ENCODE assay signal across 11 cellular contexts in genomic region chr3:69761896-69762789, GRCh38. TPM values are rescaled to one million over a fixed set of nuclear protein-coding genes. Genes with fewer than 3 reads are reported as not detected.
DNase-seq lines count a peak whose midpoint lies in the region; ATAC-seq and TF ChIP-seq lines count a peak whose summit lies in the region.
"Had no signal": no experiment of that assay in that cellular context is flagged by ENCODE, and none has a peak within 500 bp of the region (broad histone marks: within the 10 kb centered on the region; RNA-seq: fewer than 3 reads in every experiment).

No MANE protein-coding gene starts in this region.

- H3K27ac Mint-ChIP-seq in H9 = no peak overlapping the region
- H3K27ac Mint-ChIP-seq: activated CD4-positive, alpha-beta T cell treated with anti-CD3 and anti-CD28 coated beads, Interleukin-2, amount 10 ng/mL, durations not matched to agents 7 days and 5 days; type B pancreatic cell had no signal

- H2BK12ac ChIP-seq in H9 (ENCODE audit: insufficient read length, low read depth, low read length) = no peak overlapping the region

- H3K56ac ChIP-seq in H9 (ENCODE audit: insufficient read length, low read depth, low read length) = no peak overlapping the region

- H3K9ac ChIP-seq in H9 (ENCODE audit: extremely low read depth, insufficient read length, low read length) = no peak overlapping the region

- in situ Hi-C loops in gastrocnemius medialis (cut with MboI; ENCODE audit: low sequenced_read_pairs in 4 of 4) = no loop called here

- no CpG with 5 or more reads among the region's 2 CpGs for WGBS in H9 (ENCODE audit: extremely low coverage, insufficient read length, low lambda C conversion rate)

- H3K9me3 ChIP-seq in gastrocnemius medialis = no peaks in the 10 kb centered on the region
- H3K9me3 ChIP-seq in H9 (ENCODE audit: control insufficient read depth, low read depth, low read length) = no peaks in the 10 kb centered on the region

- no peak overlapping the region for H3K4me3 Mint-ChIP-seq in H9
- H3K4me3 Mint-ChIP-seq: activated CD4-positive, alpha-beta T cell treated with anti-CD3 and anti-CD28 coated beads, Interleukin-2, amount 10 ng/mL, durations not matched to agents 7 days and 5 days; type B pancreatic cell had no signal

- H2AK5ac ChIP-seq in H9 (ENCODE audit: insufficient read length, low read length) = no peak overlapping the region

- no peak overlapping the region for H2BK15ac ChIP-seq in H9 (ENCODE audit: low read depth, low read length)

- H3K18ac ChIP-seq in H9 (ENCODE audit: insufficient read length, low read depth, low read length) = no peak overlapping the region

- peaks cover 3% of the 10 kb centered on the region; the same call in 1 of the 2 replicates for H3K27me3 Mint-ChIP-seq in H9 (ENCODE audit: low read depth)
- H3K27me3 Mint-ChIP-seq: type B pancreatic cell had no signal

- no peaks in the 10 kb centered on the region for H3K9me3 Mint-ChIP-seq in H9
- H3K9me3 Mint-ChIP-seq: activated CD4-positive, alpha-beta T cell treated with anti-CD3 and anti-CD28 coated beads, Interleukin-2, amount 10 ng/mL, durations not matched to agents 7 days and 5 days; type B pancreatic cell had no signal

- H4K5ac ChIP-seq in H9 (ENCODE audit: insufficient read length, low read depth, low read length) = no peak overlapping the region

- peak; percentile 94 for DNase-seq in choroid plexus epithelial cell (ENCODE audit: low read depth)
- DNase-seq in gastrocnemius medialis = no peak
- DNase-seq in KG1 (lab: John Stamatoyannopoulos, UW) = no peak
- DNase-seq in H9 = no peak
- no peak for DNase-seq in activated gamma-delta T cell treated with Interleukin-2 at 50 U/mL for 16 hours
- DNase-seq: activated CD4-positive, alpha-beta T cell treated with anti-CD3 and anti-CD28 coated beads, Interleukin-2, amount 10 ng/mL, durations not matched to agents 7 days and 5 days; NCI-H2081 had no signal

- TF ChIP-seq CTCF in choroid plexus epithelial cell (conservative IDR thresholded peaks at IDR 0.05; ENCODE audit: low read depth, low read length) (no peak), gastrocnemius medialis (IDR thresholded peaks at IDR 0.05 in 4 of 5, conservative IDR thresholded peaks at IDR 0.05 in 1 of 5) (no peak), H9 (conservative IDR thresholded peaks at IDR 0.05) (no peak)

- H3K27me3 ChIP-seq in gastrocnemius medialis (no peaks in the 10 kb centered on the region), H9 (ENCODE audit: insufficient read depth, low read length) (no peaks in the 10 kb centered on the region)

- intact Hi-C loops in gastrocnemius medialis (cut with DNase I; ENCODE audit: low total_unique reads) = no loop called here

- H3K27ac ChIP-seq in gastrocnemius medialis = peak overlapping the region; percentile 45 to 70 (median 54)
- H3K27ac ChIP-seq in H9 (ENCODE audit: insufficient read length, low read depth, low read length) = no peak overlapping the region

- no peak overlapping the region for H2BK120ac ChIP-seq in H9 (ENCODE audit: low read depth, low read length, poor library complexity, severe bottlenecking)

- H3K4me3 ChIP-seq in choroid plexus epithelial cell (ENCODE audit: low read depth, low read length) (no peak overlapping the region), gastrocnemius medialis (no peak overlapping the region)

- H3K14ac ChIP-seq in H9 (ENCODE audit: insufficient read depth, low read length) = no peak overlapping the region; the same call in 1 of the 2 replicates

- H3K23me2 ChIP-seq in H9 (ENCODE audit: insufficient read length, low read depth, low read length, poor library complexity, severe bottlenecking) = no peaks in the 10 kb centered on the region

- no peak overlapping the region for H4K8ac ChIP-seq in H9 (replicated peaks; ENCODE audit: insufficient read length, low read depth, low read length)

- no peaks in the 10 kb centered on the region for H3K79me2 ChIP-seq in H9 (ENCODE audit: insufficient read depth, low read length)

- no peaks in the 10 kb centered on the region; a peak in 1 of 4 replicates for H3K4me1 Mint-ChIP-seq in H9
- H3K4me1 Mint-ChIP-seq: activated CD4-positive, alpha-beta T cell treated with anti-CD3 and anti-CD28 coated beads, Interleukin-2, amount 10 ng/mL, durations not matched to agents 7 days and 5 days had no signal

- H2BK5ac ChIP-seq in H9 (ENCODE audit: insufficient read length, low read length) = no peak overlapping the region

- no peak overlapping the region for H2BK20ac ChIP-seq in H9 (ENCODE audit: low read depth, low read length, poor library complexity, severe bottlenecking)

- H3K4me1 ChIP-seq in gastrocnemius medialis (peaks cover 72 to 76% of the 10 kb centered on the region in 2 donors), H9 (ENCODE audit: insufficient read depth, low read length) (no peaks in the 10 kb centered on the region)

- H2AFZ ChIP-seq in H9 (ENCODE audit: low read length) = no peak overlapping the region

- TF ChIP-seq POLR2A in gastrocnemius medialis (IDR thresholded peaks at IDR 0.05) = no peak

- no peaks in the 10 kb centered on the region for H3K79me1 ChIP-seq in H9 (ENCODE audit: insufficient read depth, low read depth, low read length, poor library complexity, severe bottlenecking)

- no peaks in the 10 kb centered on the region for H3K36me3 Mint-ChIP-seq in H9 (ENCODE audit: insufficient read depth in 1 of 3, low read depth in 3 of 3)
- H3K36me3 Mint-ChIP-seq: type B pancreatic cell had no signal

- H3K36me3 ChIP-seq in gastrocnemius medialis = no peaks in the 10 kb centered on the region

- no peaks in the 10 kb centered on the region for H4K20me1 ChIP-seq in H9 (ENCODE audit: control insufficient read depth, insufficient read depth, insufficient read length)

- H3K4ac ChIP-seq in H9 (ENCODE audit: low read depth, low read length) = no peak overlapping the region

- H4K91ac ChIP-seq in H9 (ENCODE audit: insufficient read length, low read depth, low read length) = no peak overlapping the region

- H3K4me2 ChIP-seq in H9 (ENCODE audit: insufficient read depth, insufficient read length, low read length) = no peak overlapping the region

- ATAC-seq in GM18520 (IDR thresholded peaks at IDR 0.05; ENCODE audit: unreplicated experiment) = peak; percentile 55
- peak; percentile 55 for ATAC-seq in HG03378 (IDR thresholded peaks at IDR 0.05; ENCODE audit: unreplicated experiment)
- ATAC-seq in gastrocnemius medialis = peak in 1 of 2 donors; percentile 15
- ATAC-seq in HG03097 (IDR thresholded peaks at IDR 0.05; ENCODE audit: low FRiP score, unreplicated experiment) = no peak

- H3T11ph ChIP-seq in H9 (ENCODE audit: low read length) = no peak overlapping the region

- no peak overlapping the region for H3K23ac ChIP-seq in H9 (ENCODE audit: insufficient read length, low read depth, low read length)

RNA-seq across cellular contexts. Expression of gene MITF, which starts 22.9 kb away (rescaled TPM):
- 100 to 1,000 TPM in 3 of 4 donors, 10 to 100 TPM in 1; 71.1 to 139 (median 109) TPM for total RNA-seq in gastrocnemius medialis
- 0.81 and 0.88 TPM in 2 replicates for total RNA-seq in H9 (2021)

Comparison
In these comparisons a context has a peak if more than half of its experiments do, and no peak if none do; other contexts are left out.
1. RNA of gene MITF, which starts 22.9 kb away (total RNA-seq): 71.1 to 139 TPM in gastrocnemius medialis; 0.81 to 0.88 TPM in H9; every median in the first group is over 10 times any median in the second.